ENCODE assay signal across 32 cellular contexts in genomic region chr3:122728186-122728585, GRCh38.
"Had no signal": no experiment of that assay in that cellular context is flagged by ENCODE, and none has a peak within 500 bp of the region (broad histone marks: within the 10 kb centered on the region; RNA-seq: fewer than 3 reads in every experiment).

No MANE protein-coding gene starts in this region.

- H3K27ac Mint-ChIP-seq: activated B cell treated with CpG ODN at 0.5 μM for 24 hours; activated CD8-positive, alpha-beta T cell treated with anti-CD3 and anti-CD28 coated beads for 36 hours; activated naive CD8-positive, alpha-beta T cell; activated T-helper 17 cell treated with anti-CD3 and anti-CD28 coated beads, Interleukin-2, amount 50 U/mL, for 72 hours; dendritic cell treated with granulocyte-macrophage colony-stimulating factor and Interleukin-4, amounts not matched to agents 40 ng/mL and 50 ng/mL, for 4 days; endodermal cell; T-helper 17 cell; T-helper 2 cell treated with Interferon-gamma antibody and Interleukin-4, amounts not matched to agents 5 μg/mL and 100 μg/mL, for 36 hours had no signal

- H3K4me1 Mint-ChIP-seq: activated B cell treated with CpG ODN at 0.5 μM for 24 hours; activated T-helper 17 cell treated with anti-CD3 and anti-CD28 coated beads, Interleukin-2, amount 50 U/mL, for 72 hours; central memory CD8-positive, alpha-beta T cell had no signal

- H3K36me3 ChIP-seq: brain microvascular endothelial cell, WERI-Rb-1 had no signal

- H3K27me3 ChIP-seq: brain microvascular endothelial cell, dorsolateral prefrontal cortex, esophagus muscularis mucosa, gastroesophageal sphincter, heart right ventricle had no signal

- ATAC-seq: activated CD4-positive, CD25-positive, alpha-beta regulatory T cell treated with anti-CD3 and anti-CD28 coated beads, Interleukin-2, amount 50 U/mL, for 24 hours; activated CD8-positive, alpha-beta T cell treated with anti-CD3 and anti-CD28 coated beads for 36 hours; activated T-cell treated with anti-CD3 and anti-CD28 coated beads, Interleukin-2, amount 50 U/mL, for 4 hours; activated T-helper 17 cell treated with anti-CD3 and anti-CD28 coated beads, Interleukin-2, amount 50 U/mL, for 72 hours; gastroesophageal sphincter; heart right ventricle; T-helper 17 cell had no signal

- H3K27me3 Mint-ChIP-seq: activated B cell treated with CpG ODN at 0.5 μM for 24 hours; activated CD8-positive, alpha-beta T cell treated with anti-CD3 and anti-CD28 coated beads for 36 hours; activated naive CD8-positive, alpha-beta T cell; activated T-helper 17 cell treated with anti-CD3 and anti-CD28 coated beads, Interleukin-2, amount 50 U/mL, for 72 hours; central memory CD8-positive, alpha-beta T cell; dendritic cell treated with granulocyte-macrophage colony-stimulating factor and Interleukin-4, amounts not matched to agents 40 ng/mL and 50 ng/mL, for 4 days; T-helper 17 cell had no signal

- H3K9me3 Mint-ChIP-seq: activated T-cell treated with anti-CD3 and anti-CD28 coated beads, Interleukin-2, amount 50 U/mL, for 4 hours; activated T-helper 17 cell treated with anti-CD3 and anti-CD28 coated beads, Interleukin-2, amount 50 U/mL, for 72 hours; central memory CD8-positive, alpha-beta T cell had no signal

- H3K9me3 ChIP-seq: esophagus muscularis mucosa, gastroesophageal sphincter, heart right ventricle had no signal

- H3K4me1 ChIP-seq: esophagus muscularis mucosa, gastroesophageal sphincter, heart right ventricle had no signal

- H3K4me3 Mint-ChIP-seq: activated B cell treated with CpG ODN at 0.5 μM for 24 hours; activated CD8-positive, alpha-beta T cell treated with anti-CD3 and anti-CD28 coated beads for 36 hours; activated naive CD8-positive, alpha-beta T cell; activated T-cell treated with anti-CD3 and anti-CD28 coated beads, Interleukin-2, amount 50 U/mL, for 4 hours; activated T-helper 17 cell treated with anti-CD3 and anti-CD28 coated beads, Interleukin-2, amount 50 U/mL, for 72 hours; central memory CD8-positive, alpha-beta T cell; dendritic cell treated with granulocyte-macrophage colony-stimulating factor and Interleukin-4, amounts not matched to agents 40 ng/mL and 50 ng/mL, for 4 days; endodermal cell; T-helper 17 cell; T-helper 2 cell treated with Interferon-gamma antibody and Interleukin-4, amounts not matched to agents 5 μg/mL and 100 μg/mL, for 36 hours had no signal

- H3K4me3 ChIP-seq: coronary artery, dorsolateral prefrontal cortex, esophagus muscularis mucosa, gastroesophageal sphincter, heart right ventricle had no signal

- DNase-seq: activated B cell treated with CpG ODN at 0.5 μM for 24 hours; activated CD4-positive, alpha-beta T cell treated with anti-CD3 and anti-CD28 coated beads for 48 hours; activated CD4-positive, alpha-beta T cell treated with anti-CD3 and anti-CD28 coated beads, Interleukin-2, amount 50 U/mL, for 1 hour; activated CD4-positive, alpha-beta T cell treated with anti-CD3 and anti-CD28 coated beads, Interleukin-2, amount 50 U/mL, for 48 hours; activated CD8-positive, alpha-beta memory T cell treated with anti-CD3 and anti-CD28 coated beads for 24 hours; activated CD8-positive, alpha-beta T cell treated with anti-CD3 and anti-CD28 coated beads for 36 hours; activated effector memory CD4-positive, alpha-beta T cell treated with Interleukin-2 at 50 U/mL for 16 hours; activated gamma-delta T cell treated with Interleukin-2 at 50 U/mL for 16 hours; activated naive CD4-positive, alpha-beta T cell treated with anti-CD3 and anti-CD28 coated beads, Interleukin-2, amount 50 U/mL, for 16 hours; activated naive CD4-positive, alpha-beta T cell treated with Interleukin-2 at 50 U/mL for 16 hours; activated T-cell treated with anti-CD3 and anti-CD28 coated beads, Interleukin-2, amount 50 U/mL, for 4 hours; amniotic stem cell; anterior cingulate cortex; brain microvascular endothelial cell; dorsolateral prefrontal cortex; effector memory CD4-positive, alpha-beta T cell; endodermal cell; erythroblast; foreskin melanocyte; heart right ventricle; T-helper 17 cell; T1000; WERI-Rb-1 had no signal

- H3K27ac ChIP-seq: brain microvascular endothelial cell, coronary artery, dorsolateral prefrontal cortex, esophagus muscularis mucosa, gastroesophageal sphincter, heart right ventricle, WERI-Rb-1 had no signal
